ENCODE assay signal across 1 cellular context in genomic region chr10:1476106-1476803, GRCh38.
TF ChIP-seq lines count a peak whose summit lies in the region.

No MANE protein-coding gene starts in this region.

TF ChIP-seq in K562, 482 proteins besides CTCF, POLR2A, EP300 and RAD21 (continued from another document):
- TF ChIP-seq DEAF1 (CRISPR knock-in tag; IDR thresholded peaks at IDR 0.05), result no peak
- TF ChIP-seq ZNF354B (CRISPR knock-in tag; IDR thresholded peaks at IDR 0.05), result no peak
- no peak for TF ChIP-seq USF1 (CRISPR knock-in tag; IDR thresholded peaks at IDR 0.05)
TF ChIP-seq in K562: peak in this region for 1.
